1 cellular context compared by ENCODE assay signal in the genomic region with DNA sequence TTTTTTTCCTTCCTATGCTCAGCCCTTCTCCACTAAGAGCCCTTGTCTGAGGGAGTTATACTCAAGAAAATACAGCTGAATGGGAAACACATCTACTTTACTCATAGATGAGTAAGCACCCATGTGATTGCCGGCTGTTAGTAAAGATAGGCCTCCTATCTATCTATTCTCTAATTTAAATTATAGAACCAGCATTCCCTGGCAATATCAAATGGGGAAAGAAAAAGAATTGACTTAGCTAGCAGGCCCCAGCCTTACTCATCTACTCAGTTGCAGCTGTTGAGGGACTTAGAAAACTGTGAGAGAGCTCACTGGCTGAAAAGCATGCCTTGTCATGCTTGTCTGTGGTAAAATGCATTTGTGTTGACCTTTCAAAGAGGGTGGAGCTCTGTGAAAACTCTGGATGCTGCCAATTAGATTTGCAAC.
TF ChIP-seq lines count a peak whose summit lies in the region.

No MANE protein-coding gene starts in this region.

TF ChIP-seq in HepG2, 621 proteins besides CTCF, POLR2A, EP300 and RAD21:
- TF ChIP-seq ZZZ3 (CRISPR knock-in tag; IDR thresholded peaks at IDR 0.05; ENCODE audit: borderline replicate concordance) (no peak), CHD4 (IDR thresholded peaks at IDR 0.05; ENCODE audit: borderline replicate concordance, low read length) (no peak), CREM (IDR thresholded peaks at IDR 0.05) (no peak), CREM (CRISPR knock-in tag; IDR thresholded peaks at IDR 0.05) (no peak), ZNF205 (CRISPR knock-in tag; IDR thresholded peaks at IDR 0.05) (peak; percentile 28; the same call in 1 of the 2 replicates), KAT8 (CRISPR knock-in tag; IDR thresholded peaks at IDR 0.05) (no peak), ZNF460 (CRISPR knock-in tag; IDR thresholded peaks at IDR 0.05; ENCODE audit: borderline replicate concordance) (no peak)
